In genomic region chr12:116540617-116541152, GRCh38 we compare ENCODE assay signal across 14 cellular contexts. TPM values are rescaled to one million over a fixed set of nuclear protein-coding genes. Genes with fewer than 3 reads are reported as not detected.
DNase-seq lines count a peak whose midpoint lies in the region; TF ChIP-seq lines count a peak whose summit lies in the region.
"Had no signal": no experiment of that assay in that cellular context is flagged by ENCODE, and none has a peak within 500 bp of the region (broad histone marks: within the 10 kb centered on the region; RNA-seq: fewer than 3 reads in every experiment).

No MANE protein-coding gene starts in this region.

- no peaks in the 10 kb centered on the region for H3K36me3 Mint-ChIP-seq in endothelial cell (ENCODE audit: low read depth, unreplicated experiment)
- H3K36me3 Mint-ChIP-seq: activated naive CD8-positive, alpha-beta T cell treated with anti-CD3 and anti-CD28 coated beads for 36 hours; natural killer cell had no signal

- peaks cover 16% of the 10 kb centered on the region for H3K4me1 Mint-ChIP-seq in endothelial cell (ENCODE audit: unreplicated experiment)
- H3K4me1 Mint-ChIP-seq: natural killer cell had no signal

- H3K27ac ChIP-seq in HUES48 (ENCODE audit: low read depth, low read length) (peak overlapping the region; percentile 81), thyroid gland (peak overlapping the region in 2 of 3 donors; percentile 42 to 68)
- H3K27ac ChIP-seq: SJSA1 had no signal

- TF ChIP-seq CTCF in thyroid gland (IDR thresholded peaks at IDR 0.05) (no peak), endothelial cell (IDR thresholded peaks at IDR 0.05; ENCODE audit: unreplicated experiment) (no peak)

- H3K4me3 ChIP-seq in HUES48 (ENCODE audit: low read depth, low read length) = no peak overlapping the region
- no peak overlapping the region for H3K4me3 ChIP-seq in thyroid gland (replicated peaks in 1 of 3)
- H3K4me3 ChIP-seq: SJSA1 had no signal

- peaks cover 2% of the 10 kb centered on the region for H3K27me3 Mint-ChIP-seq in endothelial cell (ENCODE audit: unreplicated experiment)
- H3K27me3 Mint-ChIP-seq: activated naive CD8-positive, alpha-beta T cell treated with anti-CD3 and anti-CD28 coated beads for 36 hours; T-helper 17 cell had no signal

- H3K27me3 ChIP-seq in HUES48 (ENCODE audit: control insufficient read depth, insufficient read depth, low read length) (no peaks in the 10 kb centered on the region), thyroid gland (no peaks in the 10 kb centered on the region)
- H3K27me3 ChIP-seq: SJSA1 had no signal

- 87 to 88% methylated on average over 5 of the region's 5 CpGs for WGBS in thyroid gland, 2 donors

- H3K9me3 ChIP-seq in HUES48 (ENCODE audit: control insufficient read depth, insufficient read depth, low read length) (no peaks in the 10 kb centered on the region), thyroid gland (no peaks in the 10 kb centered on the region)
- H3K9me3 ChIP-seq: SJSA1 had no signal

- H3K9ac ChIP-seq in HUES48 (ENCODE audit: low read depth, low read length) = no peak overlapping the region

- no peaks in the 10 kb centered on the region for H3K9me3 Mint-ChIP-seq in endothelial cell (ENCODE audit: unreplicated experiment)
- H3K9me3 Mint-ChIP-seq: activated T-helper 2 cell treated with anti-CD3 and anti-CD28 coated beads, Interferon-gamma antibody, Interleukin-2, Interleukin-4, amounts not matched to agents 10 μg/mL and 5 μg/mL and 100 μg/mL, durations not matched to agents 14 hours and 24 hours and 36 hours; natural killer cell had no signal

- intact Hi-C loops in thyroid gland (cut with DNase I) = loop anchor here (10.0 kb wide), 1 partner anchor 54 kb away; no protein-coding TSS in a partner anchor

- TF ChIP-seq POLR2A in thyroid gland (IDR thresholded peaks at IDR 0.05) = no peak

- no peaks in the 10 kb centered on the region for H3K36me3 ChIP-seq in HUES48 (ENCODE audit: control insufficient read depth, insufficient read depth, low read length)
- no peaks in the 10 kb centered on the region for H3K36me3 ChIP-seq in thyroid gland
- H3K36me3 ChIP-seq: SJSA1 had no signal

- DNase-seq in amniotic epithelial cell (ENCODE audit: low read depth) = peak; percentile 81
- DNase-seq in kidney tubule cell (ENCODE audit: low spot score) = peak; percentile 43
- DNase-seq in thyroid gland = no peak
- DNase-seq in endothelial cell (ENCODE audit: low spot score) = no peak
- no peak for DNase-seq in DMS 273 (lab: John Stamatoyannopoulos, UW; ENCODE audit: unreplicated experiment)
- no peak for DNase-seq in NCI-H1105 treated with DMSO at 0.1 percent for 48 hours (lab: John Stamatoyannopoulos, UW)
- DNase-seq: activated CD4-positive, alpha-beta T cell treated with anti-CD3 and anti-CD28 coated beads, Interleukin-2, amount 50 U/mL, for 1 hour; activated naive CD8-positive, alpha-beta T cell treated with anti-CD3 and anti-CD28 coated beads for 36 hours; effector memory CD4-positive, alpha-beta T cell; natural killer cell; T-helper 17 cell had no signal

- H3K27ac Mint-ChIP-seq in endothelial cell (ENCODE audit: unreplicated experiment) = no peak overlapping the region
- H3K27ac Mint-ChIP-seq: activated naive CD8-positive, alpha-beta T cell treated with anti-CD3 and anti-CD28 coated beads for 36 hours; activated T-helper 2 cell treated with anti-CD3 and anti-CD28 coated beads, Interferon-gamma antibody, Interleukin-2, Interleukin-4, amounts not matched to agents 10 μg/mL and 5 μg/mL and 100 μg/mL, durations not matched to agents 14 hours and 24 hours and 36 hours; natural killer cell; T-helper 17 cell had no signal

- H3K4me1 ChIP-seq in HUES48 (ENCODE audit: control insufficient read depth, insufficient read depth, low read length) = peaks cover 23% of the 10 kb centered on the region
- peaks cover 22 to 58% of the 10 kb centered on the region in 2 donors for H3K4me1 ChIP-seq in thyroid gland

- H3K4me3 Mint-ChIP-seq in endothelial cell (ENCODE audit: unreplicated experiment) = no peak overlapping the region
- H3K4me3 Mint-ChIP-seq: activated naive CD8-positive, alpha-beta T cell treated with anti-CD3 and anti-CD28 coated beads for 36 hours; natural killer cell; T-helper 17 cell had no signal

RNA-seq across cellular contexts. Expression of gene MAP1LC3B2, which starts 18.5 kb away (rescaled TPM):
- 1 to 10 TPM in 1 of 4 donors, not detected in 3; 1.6 TPM for total RNA-seq in thyroid gland
- total RNA-seq in endothelial cell (ENCODE audit: unreplicated experiment) = not detected

Comparison
In these comparisons a context has a peak if more than half of its experiments do, and no peak if none do; other contexts are left out.
1. DNase-seq: peak in amniotic epithelial cell (single experiment) and kidney tubule cell (single experiment); none in thyroid gland (0 of 2), endothelial cell (single experiment), DMS 273 (single experiment) and NCI-H1105 treated with DMSO at 0.1 percent for 48 hours (single experiment).